ENCODE assay signal across 10 cellular contexts in the genomic region with DNA sequence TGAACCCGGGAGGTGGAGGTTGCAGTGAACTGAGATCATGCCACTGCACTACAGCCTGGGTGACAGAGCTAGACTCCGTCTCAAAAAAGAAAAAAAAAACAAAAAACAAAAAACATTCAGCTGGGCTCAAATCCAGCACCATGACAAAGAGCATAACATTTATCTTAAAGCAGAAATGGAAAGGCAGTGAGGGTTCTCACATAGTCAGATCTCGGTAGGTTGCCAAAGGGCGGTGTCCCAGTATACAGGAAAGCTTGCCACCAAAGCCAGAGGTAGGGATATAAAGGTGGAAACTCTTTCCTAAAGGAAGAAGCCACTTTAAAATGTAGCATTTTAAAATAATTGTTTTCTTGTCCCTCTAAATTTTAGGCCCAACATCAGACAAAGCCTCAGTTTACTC.
"Had no signal": no experiment of that assay in that cellular context is flagged by ENCODE, and none has a peak within 500 bp of the region (broad histone marks: within the 10 kb centered on the region; RNA-seq: fewer than 3 reads in every experiment).

No MANE protein-coding gene starts in this region.

- H3K4me3 ChIP-seq: ovary, SJCRH30, smooth muscle cell had no signal

- ATAC-seq: T-cell had no signal

- H3K4me1 ChIP-seq: SJCRH30 had no signal

- H3K9me3 ChIP-seq: ovary, SJCRH30 had no signal

- H3K4me2 ChIP-seq: smooth muscle cell had no signal

- H3K36me3 ChIP-seq: ovary, SJCRH30 had no signal

- H3K27ac ChIP-seq: ovary, SJCRH30 had no signal

- H3K27me3 ChIP-seq: ovary, SJCRH30 had no signal

- DNase-seq: activated CD4-positive, alpha-beta memory T cell treated with anti-CD3 and anti-CD28 coated beads for 36 hours; activated naive CD8-positive, alpha-beta T cell treated with anti-CD3 and anti-CD28 coated beads, Interleukin-2, amount 10 ng/mL, durations not matched to agents 7 days and 5 days; activated T-cell treated with anti-CD3 and anti-CD28 coated beads, Interleukin-2, amount 50 U/mL, for 48 hours; mammary epithelial cell; nephron progenitor cell; ovary; SJCRH30; T-cell; T1000 had no signal
